Comparison of ENCODE assay signal across 1 cellular context in genomic region chr3:101518421-101518871, GRCh38.
TF ChIP-seq lines count a peak whose summit lies in the region.

No MANE protein-coding gene starts in this region.

TF ChIP-seq in IMR-90, 13 proteins besides CTCF, POLR2A, EP300 and RAD21 (continued from another document):
- TF ChIP-seq ELK1 (IDR thresholded peaks at IDR 0.05; ENCODE audit: borderline replicate concordance, low read depth, low read length) (no peak), NFE2L2 (IDR thresholded peaks at IDR 0.05; ENCODE audit: low read depth, low read length) (no peak), RCOR1 (IDR thresholded peaks at IDR 0.05; ENCODE audit: insufficient replicate concordance, low read length) (no peak), SMC3 (IDR thresholded peaks at IDR 0.05; ENCODE audit: low read depth, low read length) (no peak)
TF ChIP-seq in IMR-90: peak in this region for 0.
